8 cellular contexts compared by ENCODE assay signal in the genomic region with DNA sequence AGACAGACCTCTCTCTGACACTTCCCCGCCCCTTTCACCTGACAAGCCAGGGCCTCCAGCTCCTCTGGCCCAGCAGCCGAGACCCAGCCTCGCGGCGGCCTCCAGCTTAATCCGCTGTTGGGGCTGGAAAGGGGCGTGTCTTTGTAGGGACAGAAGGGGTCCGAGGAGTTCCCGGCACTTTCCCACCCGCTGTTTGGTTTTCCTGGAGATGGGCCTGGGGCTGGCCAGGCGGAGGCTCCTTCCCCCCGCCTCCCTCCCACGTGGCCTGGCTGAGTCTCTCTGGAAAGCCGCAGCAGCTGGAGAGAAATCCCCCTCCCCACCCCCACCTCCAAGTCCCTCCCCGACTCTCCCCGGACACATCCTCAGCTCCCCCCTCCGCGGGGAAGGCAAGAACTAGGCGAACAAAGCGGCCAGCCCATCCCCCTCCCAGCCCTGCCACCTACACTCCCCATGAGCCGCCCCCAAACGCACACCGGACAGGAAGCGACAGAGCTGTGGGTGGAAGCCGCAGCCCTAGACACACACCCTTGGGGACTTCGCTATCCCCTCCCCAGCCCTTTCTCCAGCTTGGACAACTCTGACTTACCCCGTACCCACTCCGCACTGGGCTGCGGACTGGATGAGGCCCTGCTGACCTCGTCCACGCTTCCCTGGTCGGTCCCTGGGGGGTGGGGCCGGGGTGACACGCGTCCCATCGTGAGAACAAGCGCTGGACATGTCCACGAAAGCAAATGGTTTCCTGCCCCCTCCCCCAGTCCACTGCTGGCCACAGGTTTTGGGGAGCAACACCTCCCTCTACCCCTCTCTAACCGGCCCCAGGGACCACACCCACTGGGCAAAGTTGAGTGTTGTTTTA.
DNase-seq lines count a peak whose midpoint lies in the region; FAIRE-seq and TF ChIP-seq lines count a peak whose summit lies in the region.

No MANE protein-coding gene starts in this region.

- POLR2A ChIA-PET in AG04449 (lab: Yijun Ruan, JAX) (interaction anchor here (0.6 to 1.7 kb wide), 8 partner anchors 15 to 189 kb away, joined by 3 to 6 read pairs (median 5); a partner anchor contains a TSS), RWPE1 (lab: Yijun Ruan, JAX; ENCODE audit: low non-redundant PET) (no interaction called here)

- DNase-seq in AG04449 (ENCODE audit: low read depth, low spot score) (no peak), GM18507 (ENCODE audit: extremely low spot score, insufficient read length, low read depth) (no peak), globus pallidus (ENCODE audit: low spot score) (peak; percentile 60), RWPE1 (ENCODE audit: low spot score) (no peak)
- no peak for DNase-seq in NK-92 treated with Interleukin-12 subunit alpha and Interleukin-12 subunit beta, amount 100 ng/mL, for 24 hours (lab: John Stamatoyannopoulos, UW)
- DNase-seq in activated CD4-positive, CD25-positive, alpha-beta regulatory T cell (lab: John Stamatoyannopoulos, UW) = no peak

- no peak overlapping the region for H3K27ac ChIP-seq in RWPE1

- CTCF ChIA-PET in AG04449 (lab: Yijun Ruan, JAX) = interaction anchor here (1.3 to 3.1 kb wide), 7 partner anchors 10 to 105 kb away, joined by 3 to 38 read pairs (median 5); no protein-coding TSS in a partner anchor
- CTCF ChIA-PET in RWPE1 (lab: Yijun Ruan, JAX) = no interaction called here

- peak; percentile 49 for FAIRE-seq in GM18507 (lab: Jason Lieb, UNC)

- no peaks in the 10 kb centered on the region for H3K36me3 ChIP-seq in neuron (ENCODE audit: insufficient read depth, low read length)

- peak overlapping the region; percentile 67 for H2AFZ ChIP-seq in neuron (ENCODE audit: low read depth, low read length)

- H3K9me3 ChIP-seq in neuron (ENCODE audit: low read length) = no peaks in the 10 kb centered on the region

- H3K4me3 ChIP-seq in AG04449 (ENCODE audit: low read depth, low read length) (peak overlapping the region; percentile 60), WI38 (ENCODE audit: low read depth, low read length) (peak overlapping the region; percentile 71), neuron (ENCODE audit: low read length) (peak overlapping the region; percentile 85)

- TF ChIP-seq CTCF in AG04449 (IDR thresholded peaks at IDR 0.05; ENCODE audit: insufficient read depth, low read length, missing control alignments) = no peak
- TF ChIP-seq CTCF in WI38 (IDR thresholded peaks at IDR 0.05; ENCODE audit: low read depth, low read length) = no peak
- TF ChIP-seq CTCF in RWPE1 (conservative IDR thresholded peaks at IDR 0.05; ENCODE audit: low read depth) = no peak

- peaks cover 27% of the 10 kb centered on the region for H3K4me1 ChIP-seq in neuron (ENCODE audit: insufficient read depth, low read length)

- H3K27me3 ChIP-seq in neuron (ENCODE audit: insufficient read depth, low read length) = no peaks in the 10 kb centered on the region
